ENCODE assay signal across 8 cellular contexts in the genomic region with DNA sequence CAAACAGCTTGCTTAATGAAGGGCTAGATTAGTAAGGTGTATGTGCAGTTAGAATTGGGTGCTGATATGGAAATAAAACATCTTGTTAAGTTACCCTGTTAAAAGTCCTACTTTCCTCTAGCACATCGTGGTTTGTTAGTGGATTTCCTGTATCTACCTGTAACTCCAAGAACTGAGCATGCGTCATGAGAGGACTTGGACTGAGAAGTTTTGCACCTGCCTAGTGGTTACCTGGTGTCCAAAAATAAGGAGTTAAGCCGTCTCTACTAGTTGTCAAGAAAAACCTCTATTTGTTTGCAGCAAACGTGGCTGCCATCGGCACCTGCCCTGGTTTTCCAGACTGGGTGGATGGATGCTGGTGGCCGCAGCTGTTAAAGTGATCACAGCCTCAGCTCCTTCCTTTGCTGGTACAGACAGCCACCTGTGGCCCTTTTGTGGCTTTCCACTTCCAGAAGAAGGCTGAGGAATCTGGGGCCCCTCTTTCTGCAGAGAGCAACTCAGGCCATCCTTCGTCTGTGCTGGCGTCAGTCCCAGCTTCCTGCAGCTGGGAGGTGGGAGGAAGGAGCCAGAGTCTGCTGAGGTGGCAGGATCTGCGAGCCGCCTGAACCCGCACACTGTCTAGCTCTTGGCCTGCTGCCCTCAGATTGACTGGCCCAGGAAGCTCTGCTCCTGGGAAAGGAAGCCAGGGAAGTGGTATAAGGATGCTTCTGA. TPM values are rescaled to one million over a fixed set of nuclear protein-coding genes. Genes with fewer than 3 reads are reported as not detected.
DNase-seq lines count a peak whose midpoint lies in the region; ATAC-seq and TF ChIP-seq lines count a peak whose summit lies in the region.

No MANE protein-coding gene starts in this region.

- H3K4me3 ChIP-seq in BE2C (ENCODE audit: low read depth, low read length) (no peak overlapping the region), LNCaP clone FGC (ENCODE audit: low read depth, low read length) (no peak overlapping the region), mucosa of descending colon (no peak overlapping the region), coronary artery (no peak overlapping the region)

- no peaks in the 10 kb centered on the region; the same call in 1 of the 2 replicates for H3K4me1 ChIP-seq in BE2C
- peaks cover 4% of the 10 kb centered on the region for H3K4me1 ChIP-seq in mucosa of descending colon (ENCODE audit: low read depth)

- no peak for TF ChIP-seq CTCF in BE2C (IDR thresholded peaks at IDR 0.05; ENCODE audit: low read depth, low read length)
- TF ChIP-seq CTCF in LNCaP clone FGC (IDR thresholded peaks at IDR 0.05; ENCODE audit: control insufficient read depth, extremely low read depth, insufficient read depth), result no peak
- TF ChIP-seq CTCF in MCF 10A (IDR thresholded peaks at IDR 0.05; ENCODE audit: unreplicated experiment), result no peak
- TF ChIP-seq CTCF in mucosa of descending colon (IDR thresholded peaks at IDR 0.05), result no peak
- no peak for TF ChIP-seq CTCF in coronary artery (IDR thresholded peaks at IDR 0.05)

- peaks cover 2% of the 10 kb centered on the region for H3K36me3 Mint-ChIP-seq in MCF 10A (ENCODE audit: insufficient read depth, unreplicated experiment)
- no peaks in the 10 kb centered on the region for H3K36me3 Mint-ChIP-seq in activated naive CD8-positive, alpha-beta T cell treated with anti-CD3 and anti-CD28 coated beads for 36 hours

- no peak overlapping the region for H3K27ac Mint-ChIP-seq in MCF 10A (ENCODE audit: low read depth, unreplicated experiment)
- H3K27ac Mint-ChIP-seq in activated naive CD8-positive, alpha-beta T cell treated with anti-CD3 and anti-CD28 coated beads for 36 hours, result no peak overlapping the region

- ATAC-seq in mucosa of descending colon (peak; percentile 70), HG03460 (IDR thresholded peaks at IDR 0.05; ENCODE audit: unreplicated experiment) (no peak)

- H3K4me3 Mint-ChIP-seq in MCF 10A (ENCODE audit: unreplicated experiment), result no peak overlapping the region
- H3K4me3 Mint-ChIP-seq in activated naive CD8-positive, alpha-beta T cell treated with anti-CD3 and anti-CD28 coated beads for 36 hours, result no peak overlapping the region

- H3K4me1 Mint-ChIP-seq in MCF 10A (ENCODE audit: insufficient read depth, unreplicated experiment), result no peaks in the 10 kb centered on the region
- H3K4me1 Mint-ChIP-seq in activated naive CD8-positive, alpha-beta T cell treated with anti-CD3 and anti-CD28 coated beads for 36 hours, result peaks cover 5% of the 10 kb centered on the region

- CTCF ChIA-PET in MCF 10A (lab: Yijun Ruan, JAX), result interaction anchor here (0.9 to 1.0 kb wide), 3 partner anchors 7 to 160 kb away, joined by 3 to 4 read pairs (median 3); no protein-coding TSS in a partner anchor

- H3K36me3 ChIP-seq in BE2C, result no peaks in the 10 kb centered on the region
- no peaks in the 10 kb centered on the region for H3K36me3 ChIP-seq in mucosa of descending colon (ENCODE audit: low read depth)

- no TSS peak for BruUV-seq in MCF 10A (replicated peaks; lab: Mats Ljungman, UMichigan)

- no peak overlapping the region for H3K27ac ChIP-seq in coronary artery

- H3K27me3 Mint-ChIP-seq in MCF 10A (ENCODE audit: insufficient read depth, unreplicated experiment), result no peaks in the 10 kb centered on the region
- no peaks in the 10 kb centered on the region for H3K27me3 Mint-ChIP-seq in activated naive CD8-positive, alpha-beta T cell treated with anti-CD3 and anti-CD28 coated beads for 36 hours

- H3K9me3 ChIP-seq in BE2C (no peaks in the 10 kb centered on the region), mucosa of descending colon (no peaks in the 10 kb centered on the region)

- peak; percentile 49 for DNase-seq in BE2C
- peak; percentile 22 for DNase-seq in LNCaP clone FGC (ENCODE audit: low read depth)
- DNase-seq in MCF 10A (ENCODE audit: unreplicated experiment), result peak; percentile 58
- DNase-seq in mucosa of descending colon, result peak; percentile 43 to 69 (median 53)
- DNase-seq in COLO668 (lab: John Stamatoyannopoulos, UW; ENCODE audit: unreplicated experiment), result no peak
- DNase-seq in coronary artery (ENCODE audit: low spot score), result no peak
- DNase-seq in activated naive CD8-positive, alpha-beta T cell treated with anti-CD3 and anti-CD28 coated beads for 36 hours, result no peak

- intact Hi-C loops in MCF 10A (cut with micrococcal nuclease) (no loop called here), mucosa of descending colon (cut with DNase I, micrococcal nuclease) (no loop called here)

- no peaks in the 10 kb centered on the region for H3K27me3 ChIP-seq in BE2C

- H3K9me3 Mint-ChIP-seq in MCF 10A (ENCODE audit: unreplicated experiment), result no peaks in the 10 kb centered on the region
- H3K9me3 Mint-ChIP-seq in activated naive CD8-positive, alpha-beta T cell treated with anti-CD3 and anti-CD28 coated beads for 36 hours, result no peaks in the 10 kb centered on the region

- POLR2A ChIA-PET in MCF 10A (lab: Yijun Ruan, JAX), result interaction anchor here (1.3 kb wide), 1 partner anchor 58 kb away, joined by 4 read pairs; no protein-coding TSS in a partner anchor

RNA-seq across cellular contexts. Expression of gene CABLES1, which starts 56.8 kb away (rescaled TPM):
- polyA plus RNA-seq in BE2C (2012; ENCODE audit: insufficient read depth, insufficient read length, low read depth), result 18.5 TPM
- total RNA-seq in MCF 10A (2022), result 3.2 and 3.7 TPM in 2 replicates
- 10 to 100 TPM in 2 of 3 donors, 1 to 10 TPM in 1; 8.1 to 13.0 (median 11.6) TPM for total RNA-seq in mucosa of descending colon
- 10 to 100 TPM; 10.0 to 11.8 TPM for total RNA-seq in activated naive CD8-positive, alpha-beta T cell treated with anti-CD3 and anti-CD28 coated beads for 36 hours

Comparison
In these comparisons a context has a peak if more than half of its experiments do, and no peak if none do; other contexts are left out.
1. DNase-seq: peak in BE2C (single experiment), LNCaP clone FGC (single experiment), MCF 10A (single experiment) and mucosa of descending colon (3 of 3); none in COLO668 (single experiment), coronary artery (single experiment) and activated naive CD8-positive, alpha-beta T cell treated with anti-CD3 and anti-CD28 coated beads for 36 hours (single experiment).